In genomic region chr20:2301164-2301622, GRCh38 we compare ENCODE assay signal across 7 cellular contexts. TPM values are rescaled to one million over a fixed set of nuclear protein-coding genes. Genes with fewer than 3 reads are reported as not detected.
DNase-seq lines count a peak whose midpoint lies in the region; ATAC-seq lines count a peak whose summit lies in the region.

No MANE protein-coding gene starts in this region.

- 26 to 70% (median 34%) methylated on average over 5 of the region's 5 CpGs for WGBS in adipose tissue, 3 donors

- ATAC-seq in GM19455 (IDR thresholded peaks at IDR 0.05; ENCODE audit: unreplicated experiment) (peak; percentile 73), HG03521 (IDR thresholded peaks at IDR 0.05; ENCODE audit: unreplicated experiment) (peak; percentile 78), naive B cell (ENCODE audit: low read depth in 2 of 2) (peak; percentile 94 to 96)

- H3K27me3 Mint-ChIP-seq in naive B cell, result peaks cover 0 to 4% (median 4%) of the 10 kb centered on the region in 3 donors

- H3K4me3 Mint-ChIP-seq in naive B cell, result peak overlapping the region; percentile 1 to 77 (median 50)

- H3K27ac ChIP-seq in adipose tissue (ENCODE audit: low read depth, low read length), result peak overlapping the region; percentile 62

- no peaks in the 10 kb centered on the region for H3K36me3 Mint-ChIP-seq in naive B cell

- peak overlapping the region; percentile 45 to 98 (median 90) for H3K27ac Mint-ChIP-seq in naive B cell

- peak; percentile 83 for DNase-seq in naive B cell
- no peak for DNase-seq in NCI-H526 treated with DMSO at 0.1 percent for 48 hours (lab: John Stamatoyannopoulos, UW)
- DNase-seq in ecto neural progenitor cell (ENCODE audit: low spot score), result no peak
- DNase-seq in putamen (ENCODE audit: low spot score), result no peak

- peaks cover 5 to 33% (median 26%) of the 10 kb centered on the region in 3 donors for H3K4me1 Mint-ChIP-seq in naive B cell

- H3K9me3 Mint-ChIP-seq in naive B cell, result peaks cover 0 to 1% (median 0%) of the 10 kb centered on the region in 7 donors

RNA-seq across cellular contexts. Expression of gene TGM3, which starts 5.4 kb away (rescaled TPM):
- 1 to 10 TPM in 1 of 3 donors, under 1 TPM in 1, not detected in 1; 0.46 to 2.7 TPM for polyA plus RNA-seq in adipose tissue
- polyA plus RNA-seq in naive B cell (ENCODE audit: low read depth in 6 of 6), result not detected
